ENCODE assay signal across 1 cellular context in genomic region chr16:27364493-27365141, GRCh38.
TF ChIP-seq lines count a peak whose summit lies in the region.

No MANE protein-coding gene starts in this region.

TF ChIP-seq in HepG2, 621 proteins besides CTCF, POLR2A, EP300 and RAD21 (continued from another document and continues in another):
- peak; percentile 98 for TF ChIP-seq ZBTB40 (IDR thresholded peaks at IDR 0.05)
- peak; percentile 99 for TF ChIP-seq ZBTB40 (CRISPR knock-in tag; IDR thresholded peaks at IDR 0.05)
- TF ChIP-seq ZSCAN25 (CRISPR knock-in tag; IDR thresholded peaks at IDR 0.05), result no peak
- TF ChIP-seq TOPORS (CRISPR knock-in tag; IDR thresholded peaks at IDR 0.05), result no peak
- TF ChIP-seq ISL2 (CRISPR knock-in tag; IDR thresholded peaks at IDR 0.05), result peak; percentile 89
- no peak for TF ChIP-seq MIER2 (CRISPR knock-in tag; IDR thresholded peaks at IDR 0.05)
- TF ChIP-seq DMAP1 (CRISPR knock-in tag; IDR thresholded peaks at IDR 0.05), result no peak
- TF ChIP-seq ARNTL (CRISPR knock-in tag; IDR thresholded peaks at IDR 0.05), result 0 out of 2 replicates have a peak, but pooled peaks have one; percentile 57
- 0 out of 2 replicates have a peak, but pooled peaks have one; percentile 21 for TF ChIP-seq CBFB (CRISPR knock-in tag; IDR thresholded peaks at IDR 0.05)
- TF ChIP-seq NFYB (CRISPR knock-in tag; IDR thresholded peaks at IDR 0.05), result no peak; the same call in 1 of the 2 replicates
- no peak for TF ChIP-seq KIAA2018 (CRISPR knock-in tag; IDR thresholded peaks at IDR 0.05; ENCODE audit: borderline replicate concordance)
- no peak for TF ChIP-seq SRF (IDR thresholded peaks at IDR 0.05; ENCODE audit: low read depth, low read length)
- TF ChIP-seq, protein P1, sequence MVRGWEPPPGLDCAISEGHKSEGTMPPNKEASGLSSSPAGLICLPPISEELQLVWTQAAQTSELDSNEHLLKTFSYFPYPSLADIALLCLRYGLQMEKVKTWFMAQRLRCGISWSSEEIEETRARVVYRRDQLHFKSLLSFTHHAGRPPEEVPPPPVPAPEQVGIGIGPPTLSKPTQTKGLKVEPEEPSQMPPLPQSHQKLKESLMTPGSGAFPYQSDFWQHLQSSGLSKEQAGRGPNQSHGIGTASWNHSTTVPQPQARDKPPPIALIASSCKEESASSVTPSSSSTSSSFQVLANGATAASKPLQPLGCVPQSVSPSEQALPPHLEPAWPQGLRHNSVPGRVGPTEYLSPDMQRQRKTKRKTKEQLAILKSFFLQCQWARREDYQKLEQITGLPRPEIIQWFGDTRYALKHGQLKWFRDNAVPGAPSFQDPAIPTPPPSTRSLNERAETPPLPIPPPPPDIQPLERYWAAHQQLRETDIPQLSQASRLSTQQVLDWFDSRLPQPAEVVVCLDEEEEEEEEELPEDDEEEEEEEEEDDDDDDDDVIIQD (CRISPR knock-in tag; IDR thresholded peaks at IDR 0.05; ENCODE audit: low read depth), result peak; percentile 64
- no peak for TF ChIP-seq NCOA5 (CRISPR knock-in tag; IDR thresholded peaks at IDR 0.05)
- no peak for TF ChIP-seq GATAD1 (CRISPR knock-in tag; IDR thresholded peaks at IDR 0.05)
- no peak for TF ChIP-seq GABPA (IDR thresholded peaks at IDR 0.05; ENCODE audit: low read depth, low read length)
- 0 out of 2 replicates have a peak, but pooled peaks have one; percentile 34 for TF ChIP-seq GABPA (CRISPR knock-in tag; IDR thresholded peaks at IDR 0.05; ENCODE audit: low read depth)
- TF ChIP-seq ZNF674 (CRISPR knock-in tag; IDR thresholded peaks at IDR 0.05; ENCODE audit: low read depth), result no peak
- peak; percentile 70; the same call in 1 of the 2 replicates for TF ChIP-seq SIN3A (IDR thresholded peaks at IDR 0.05; ENCODE audit: borderline replicate concordance, low read depth, low read length)
- TF ChIP-seq BORCS8-MEF2B (CRISPR knock-in tag; IDR thresholded peaks at IDR 0.05), result no peak
- no peak for TF ChIP-seq ZNF329 (CRISPR knock-in tag; IDR thresholded peaks at IDR 0.05; ENCODE audit: low read depth)
- TF ChIP-seq ERF (CRISPR knock-in tag; IDR thresholded peaks at IDR 0.05), result peak; percentile 35; the same call in 1 of the 2 replicates
- TF ChIP-seq ZNF644 (CRISPR knock-in tag; IDR thresholded peaks at IDR 0.05; ENCODE audit: low read depth), result peak; percentile 61; the same call in 1 of the 2 replicates
- TF ChIP-seq KLF6 (CRISPR knock-in tag; IDR thresholded peaks at IDR 0.05), result no peak
- no peak for TF ChIP-seq ZNF891 (CRISPR knock-in tag; IDR thresholded peaks at IDR 0.05)
- TF ChIP-seq ARID5B (CRISPR knock-in tag; IDR thresholded peaks at IDR 0.05), result peak; percentile 93
- peak; percentile 77; the same call in 1 of the 2 replicates for TF ChIP-seq ZBTB10 (CRISPR knock-in tag; IDR thresholded peaks at IDR 0.05; ENCODE audit: borderline replicate concordance)
- TF ChIP-seq ZNF224 (CRISPR knock-in tag; IDR thresholded peaks at IDR 0.05), result no peak
- TF ChIP-seq, protein P2, sequence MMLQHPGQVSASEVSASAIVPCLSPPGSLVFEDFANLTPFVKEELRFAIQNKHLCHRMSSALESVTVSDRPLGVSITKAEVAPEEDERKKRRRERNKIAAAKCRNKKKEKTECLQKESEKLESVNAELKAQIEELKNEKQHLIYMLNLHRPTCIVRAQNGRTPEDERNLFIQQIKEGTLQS (CRISPR knock-in tag; IDR thresholded peaks at IDR 0.05), result peak; percentile 95
- TF ChIP-seq SRY (CRISPR knock-in tag; IDR thresholded peaks at IDR 0.05), result no peak
